In the genomic region with DNA sequence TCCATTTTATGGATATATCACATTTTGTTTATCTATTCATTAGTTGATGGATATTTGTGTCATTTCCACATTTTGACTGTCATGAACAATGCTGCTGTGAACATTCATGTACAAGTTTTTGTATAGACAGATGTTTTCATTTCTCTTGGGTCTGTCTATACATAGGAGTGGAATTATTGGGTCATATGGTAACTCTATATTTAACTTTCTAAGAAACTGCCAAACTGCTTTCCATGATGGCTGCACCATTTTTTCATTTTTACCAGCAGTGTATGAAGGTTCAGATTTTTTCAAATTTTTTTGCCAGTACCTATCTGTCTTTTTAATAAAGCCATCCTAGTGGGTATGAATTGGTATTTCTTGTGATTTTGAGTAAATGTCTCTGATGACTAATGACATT, we compare ENCODE assay signal across 16 cellular contexts. TPM values are rescaled to one million over a fixed set of nuclear protein-coding genes. Genes with fewer than 3 reads are reported as not detected.
A peak's percentile ranks its signal among the peaks of the same experiment; 100 is the strongest.
DNase-seq lines count a peak whose midpoint lies in the region; ATAC-seq and FAIRE-seq lines count a peak whose summit lies in the region.
"Had no signal": no experiment of that assay in that cellular context is flagged by ENCODE, and none has a peak within 500 bp of the region (broad histone marks: within the 10 kb centered on the region; RNA-seq: fewer than 3 reads in every experiment).

No MANE protein-coding gene starts in this region.

- peak overlapping the region; percentile 76 for H3K27ac Mint-ChIP-seq in activated CD4-positive, alpha-beta T cell treated with anti-CD3 and anti-CD28 coated beads, Interleukin-2, amount 10 ng/mL, durations not matched to agents 24 days and 14 days
- H3K27ac Mint-ChIP-seq in activated naive CD8-positive, alpha-beta T cell = peak overlapping the region; percentile 87
- H3K27ac Mint-ChIP-seq: B cell had no signal

- DNase-seq in activated CD4-positive, alpha-beta T cell treated with anti-CD3 and anti-CD28 coated beads, Interleukin-2, amount 10 ng/mL, durations not matched to agents 24 days and 14 days = no peak
- DNase-seq in activated CD4-positive, alpha-beta T cell treated with anti-CD3 and anti-CD28 coated beads for 48 hours = no peak
- no peak for DNase-seq in GM18507 (ENCODE audit: extremely low spot score, insufficient read length, low read depth)
- DNase-seq in stimulated activated naive CD8-positive, alpha-beta T cell treated with anti-CD3 and anti-CD28 coated beads, Interleukin-15, Interleukin-2, amounts not matched to agents 100 U/mL and 50 U/mL, for 24 hours = no peak
- DNase-seq in SIG-M5 treated with dmso at 0.1 percent for 504 hours (lab: John Stamatoyannopoulos, UW; ENCODE audit: unreplicated experiment) = no peak
- no peak for DNase-seq in NCI-H1105 treated with DMSO at 0.1 percent for 48 hours (lab: John Stamatoyannopoulos, UW)
- DNase-seq: DMS79 treated with DMSO at 0.1 percent for 48 hours, NCI-H1105, NCI-H1694, NCI-H2081 treated with DMSO at 0.1 percent for 48 hours, OCI-M1, Right ventricle myocardium superior had no signal

- peak; percentile 24 for FAIRE-seq in GM18507 (lab: Jason Lieb, UNC)
- FAIRE-seq: H1, K562 had no signal

- no peak overlapping the region for H3K4me3 Mint-ChIP-seq in activated CD4-positive, alpha-beta T cell treated with anti-CD3 and anti-CD28 coated beads, Interleukin-2, amount 10 ng/mL, durations not matched to agents 24 days and 14 days
- H3K4me3 Mint-ChIP-seq in activated naive CD8-positive, alpha-beta T cell = peak overlapping the region; percentile 47
- H3K4me3 Mint-ChIP-seq: B cell had no signal

- intact Hi-C loops in activated CD4-positive, alpha-beta T cell treated with anti-CD3 and anti-CD28 coated beads, Interleukin-2, amount 10 ng/mL, durations not matched to agents 24 days and 14 days (cut with micrococcal nuclease) = no loop called here

- H3K36me3 Mint-ChIP-seq in activated CD4-positive, alpha-beta T cell treated with anti-CD3 and anti-CD28 coated beads, Interleukin-2, amount 10 ng/mL, durations not matched to agents 24 days and 14 days (ENCODE audit: low read depth) = peaks cover 23% of the 10 kb centered on the region
- H3K36me3 Mint-ChIP-seq in activated naive CD8-positive, alpha-beta T cell = peaks cover 10% of the 10 kb centered on the region

- no peaks in the 10 kb centered on the region for H3K27me3 Mint-ChIP-seq in activated CD4-positive, alpha-beta T cell treated with anti-CD3 and anti-CD28 coated beads, Interleukin-2, amount 10 ng/mL, durations not matched to agents 24 days and 14 days
- no peaks in the 10 kb centered on the region for H3K27me3 Mint-ChIP-seq in activated naive CD8-positive, alpha-beta T cell
- H3K27me3 Mint-ChIP-seq: B cell had no signal

- H3K4me1 Mint-ChIP-seq in activated CD4-positive, alpha-beta T cell treated with anti-CD3 and anti-CD28 coated beads, Interleukin-2, amount 10 ng/mL, durations not matched to agents 24 days and 14 days = peaks cover 18% of the 10 kb centered on the region
- H3K4me1 Mint-ChIP-seq in activated naive CD8-positive, alpha-beta T cell (ENCODE audit: low read depth) = peaks cover 39% of the 10 kb centered on the region

- no peaks in the 10 kb centered on the region for H3K9me3 Mint-ChIP-seq in activated CD4-positive, alpha-beta T cell treated with anti-CD3 and anti-CD28 coated beads, Interleukin-2, amount 10 ng/mL, durations not matched to agents 24 days and 14 days
- no peaks in the 10 kb centered on the region for H3K9me3 Mint-ChIP-seq in activated naive CD8-positive, alpha-beta T cell (ENCODE audit: low read depth)

- peak; percentile 78 for ATAC-seq in stimulated activated naive CD8-positive, alpha-beta T cell treated with anti-CD3 and anti-CD28 coated beads, Interleukin-15, Interleukin-2, amounts not matched to agents 100 U/mL and 50 U/mL, for 24 hours
- ATAC-seq: K562 had no signal

RNA-seq across cellular contexts. Expression of gene NFAT5, which starts 15.5 kb away (rescaled TPM):
- 46.3 and 54.6 TPM in 2 replicates for total RNA-seq in activated CD4-positive, alpha-beta T cell treated with anti-CD3 and anti-CD28 coated beads, Interleukin-2, amount 10 ng/mL, durations not matched to agents 24 days and 14 days
